Comparison of ENCODE assay signal across 12 cellular contexts in genomic region chr1:111191496-111191895, GRCh38. TPM values are rescaled to one million over a fixed set of nuclear protein-coding genes. Genes with fewer than 3 reads are reported as not detected.
DNase-seq lines count a peak whose midpoint lies in the region; ATAC-seq and TF ChIP-seq lines count a peak whose summit lies in the region.
"Had no signal": no experiment of that assay in that cellular context is flagged by ENCODE, and none has a peak within 500 bp of the region (broad histone marks: within the 10 kb centered on the region; RNA-seq: fewer than 3 reads in every experiment).

No MANE protein-coding gene starts in this region.

- H3K36me3 ChIP-seq in upper lobe of left lung: peaks cover 15 to 49% (median 33%) of the 10 kb centered on the region in 4 donors

- no peaks in the 10 kb centered on the region for H3K9me3 Mint-ChIP-seq in activated naive CD4-positive, alpha-beta T cell treated with anti-CD3 and anti-CD28 coated beads, Interleukin-2, amount 10 ng/mL, durations not matched to agents 7 days and 5 days
- no peaks in the 10 kb centered on the region for H3K9me3 Mint-ChIP-seq in activated T-helper 2 cell treated with anti-CD3 and anti-CD28 coated beads, Interferon-gamma antibody, Interleukin-2, Interleukin-4, amounts not matched to agents 10 μg/mL and 5 μg/mL and 100 μg/mL, durations not matched to agents 14 hours and 24 hours and 36 hours
- H3K9me3 Mint-ChIP-seq: brain had no signal

- H3K9me3 ChIP-seq in upper lobe of left lung: no peaks in the 10 kb centered on the region
- H3K9me3 ChIP-seq: neutrophil had no signal

- peaks cover 41 to 60% (median 53%) of the 10 kb centered on the region in 4 donors for H3K4me1 ChIP-seq in upper lobe of left lung

- TF ChIP-seq POLR2A in upper lobe of left lung (IDR thresholded peaks at IDR 0.05): no peak

- WGBS in upper lobe of left lung, 2 donors: 43 to 75% methylated on average over 2 to 3 of the region's 3 CpGs

- ATAC-seq in upper lobe of left lung (ENCODE audit: low FRiP score in 2 of 2) (no peak), HG02981 (IDR thresholded peaks at IDR 0.05; ENCODE audit: unreplicated experiment) (no peak), GM21529 (IDR thresholded peaks at IDR 0.05; ENCODE audit: unreplicated experiment) (no peak)

- no peak for TF ChIP-seq CTCF in upper lobe of left lung (IDR thresholded peaks at IDR 0.05)

- TF ChIP-seq EP300 in upper lobe of left lung (IDR thresholded peaks at IDR 0.05): no peak

- intact Hi-C loops in activated T-helper 2 cell treated with anti-CD3 and anti-CD28 coated beads, Interferon-gamma antibody, Interleukin-2, Interleukin-4, amounts not matched to agents 10 μg/mL and 5 μg/mL and 100 μg/mL, durations not matched to agents 14 hours and 24 hours and 36 hours (cut with micrococcal nuclease): loop anchor here (5.0 kb wide), 1 partner anchor 36 kb away; the partner anchor contains the start of gene CHI3L2

- no peaks in the 10 kb centered on the region for H3K27me3 Mint-ChIP-seq in activated naive CD4-positive, alpha-beta T cell treated with anti-CD3 and anti-CD28 coated beads, Interleukin-2, amount 10 ng/mL, durations not matched to agents 7 days and 5 days
- no peaks in the 10 kb centered on the region for H3K27me3 Mint-ChIP-seq in activated T-helper 2 cell treated with anti-CD3 and anti-CD28 coated beads, Interferon-gamma antibody, Interleukin-2, Interleukin-4, amounts not matched to agents 10 μg/mL and 5 μg/mL and 100 μg/mL, durations not matched to agents 14 hours and 24 hours and 36 hours (ENCODE audit: low read depth)

- peak overlapping the region; percentile 62 for H3K27ac Mint-ChIP-seq in activated naive CD4-positive, alpha-beta T cell treated with anti-CD3 and anti-CD28 coated beads, Interleukin-2, amount 10 ng/mL, durations not matched to agents 7 days and 5 days
- H3K27ac Mint-ChIP-seq in activated T-helper 2 cell treated with anti-CD3 and anti-CD28 coated beads, Interferon-gamma antibody, Interleukin-2, Interleukin-4, amounts not matched to agents 10 μg/mL and 5 μg/mL and 100 μg/mL, durations not matched to agents 14 hours and 24 hours and 36 hours: peak overlapping the region; percentile 24

- CTCF ChIA-PET in activated naive CD4-positive, alpha-beta T cell treated with anti-CD3 and anti-CD28 coated beads, Interleukin-2, amount 10 ng/mL, durations not matched to agents 7 days and 5 days (lab: Charles Lee): interaction anchor here (0.8 to 1.3 kb wide), 8 partner anchors 9 to 316 kb away, joined by 3 to 8 read pairs (median 4); partner anchors contain the start of gene DENND2D

- no peak overlapping the region for H3K4me3 Mint-ChIP-seq in activated naive CD4-positive, alpha-beta T cell treated with anti-CD3 and anti-CD28 coated beads, Interleukin-2, amount 10 ng/mL, durations not matched to agents 7 days and 5 days
- H3K4me3 Mint-ChIP-seq in activated T-helper 2 cell treated with anti-CD3 and anti-CD28 coated beads, Interferon-gamma antibody, Interleukin-2, Interleukin-4, amounts not matched to agents 10 μg/mL and 5 μg/mL and 100 μg/mL, durations not matched to agents 14 hours and 24 hours and 36 hours (ENCODE audit: low read depth): no peak overlapping the region
- H3K4me3 Mint-ChIP-seq: brain had no signal

- peaks cover 100% of the 10 kb centered on the region for H3K36me3 Mint-ChIP-seq in activated naive CD4-positive, alpha-beta T cell treated with anti-CD3 and anti-CD28 coated beads, Interleukin-2, amount 10 ng/mL, durations not matched to agents 7 days and 5 days
- peaks cover 99% of the 10 kb centered on the region for H3K36me3 Mint-ChIP-seq in activated T-helper 2 cell treated with anti-CD3 and anti-CD28 coated beads, Interferon-gamma antibody, Interleukin-2, Interleukin-4, amounts not matched to agents 10 μg/mL and 5 μg/mL and 100 μg/mL, durations not matched to agents 14 hours and 24 hours and 36 hours (ENCODE audit: low read depth)

- no peaks in the 10 kb centered on the region for H3K27me3 ChIP-seq in upper lobe of left lung
- H3K27me3 ChIP-seq: neutrophil had no signal

- peaks cover 97% of the 10 kb centered on the region for H3K4me1 Mint-ChIP-seq in activated naive CD4-positive, alpha-beta T cell treated with anti-CD3 and anti-CD28 coated beads, Interleukin-2, amount 10 ng/mL, durations not matched to agents 7 days and 5 days
- peaks cover 84% of the 10 kb centered on the region for H3K4me1 Mint-ChIP-seq in activated T-helper 2 cell treated with anti-CD3 and anti-CD28 coated beads, Interferon-gamma antibody, Interleukin-2, Interleukin-4, amounts not matched to agents 10 μg/mL and 5 μg/mL and 100 μg/mL, durations not matched to agents 14 hours and 24 hours and 36 hours (ENCODE audit: low read depth)
- H3K4me1 Mint-ChIP-seq: brain had no signal

- no peak for DNase-seq in activated naive CD4-positive, alpha-beta T cell treated with anti-CD3 and anti-CD28 coated beads, Interleukin-2, amount 10 ng/mL, durations not matched to agents 7 days and 5 days
- DNase-seq in activated naive CD4-positive, alpha-beta T cell treated with Interleukin-2 at 50 U/mL for 16 hours: no peak
- DNase-seq in activated T-helper 2 cell treated with anti-CD3 and anti-CD28 coated beads, Interferon-gamma antibody, Interleukin-2, Interleukin-4, amounts not matched to agents 10 μg/mL and 5 μg/mL and 100 μg/mL, durations not matched to agents 14 hours and 24 hours and 36 hours (ENCODE audit: low spot score): no peak
- DNase-seq in hepatic stellate cell (ENCODE audit: low spot score) (peak; percentile 86), upper lobe of left lung (no peak), CD1c-positive myeloid dendritic cell (ENCODE audit: extremely low spot score) (no peak)
- DNase-seq: KBM-7, NCI-H82 had no signal

- peak overlapping the region; percentile 47 to 84 (median 82) for H3K27ac ChIP-seq in upper lobe of left lung

- no peak overlapping the region for H3K4me3 ChIP-seq in upper lobe of left lung

RNA-seq across cellular contexts. Expression of gene DENND2D, which starts 8.9 kb away (rescaled TPM):
- 139 and 143 TPM in 2 replicates for total RNA-seq in activated T-helper 2 cell treated with anti-CD3 and anti-CD28 coated beads, Interferon-gamma antibody, Interleukin-2, Interleukin-4, amounts not matched to agents 10 μg/mL and 5 μg/mL and 100 μg/mL, durations not matched to agents 14 hours and 24 hours and 36 hours
- total RNA-seq in upper lobe of left lung: 100 to 1,000 TPM in 1 of 6 donors, 10 to 100 TPM in 5; 44.4 to 154 (median 64.8) TPM

RNA-seq across cellular contexts. Expression of gene CHI3L2, which starts 36.0 kb away (rescaled TPM):
- 1.3 and 1.8 TPM in 2 replicates for total RNA-seq in activated T-helper 2 cell treated with anti-CD3 and anti-CD28 coated beads, Interferon-gamma antibody, Interleukin-2, Interleukin-4, amounts not matched to agents 10 μg/mL and 5 μg/mL and 100 μg/mL, durations not matched to agents 14 hours and 24 hours and 36 hours
- total RNA-seq in upper lobe of left lung: 100 to 1,000 TPM in 1 of 6 donors, 10 to 100 TPM in 4, 1 to 10 TPM in 1; 2.1 to 115 (median 21.3) TPM

RNA-seq across cellular contexts. Expression of gene CEPT1, which starts 51.5 kb away (rescaled TPM):
- total RNA-seq in activated T-helper 2 cell treated with anti-CD3 and anti-CD28 coated beads, Interferon-gamma antibody, Interleukin-2, Interleukin-4, amounts not matched to agents 10 μg/mL and 5 μg/mL and 100 μg/mL, durations not matched to agents 14 hours and 24 hours and 36 hours: 29.8 and 34.8 TPM in 2 replicates
- 10 to 100 TPM; 27.2 to 71.7 (median 35.3) TPM for total RNA-seq in upper lobe of left lung

RNA-seq across cellular contexts. Expression of gene DRAM2, which starts 51.6 kb away (rescaled TPM):
- 22.9 and 24.7 TPM in 2 replicates for total RNA-seq in activated T-helper 2 cell treated with anti-CD3 and anti-CD28 coated beads, Interferon-gamma antibody, Interleukin-2, Interleukin-4, amounts not matched to agents 10 μg/mL and 5 μg/mL and 100 μg/mL, durations not matched to agents 14 hours and 24 hours and 36 hours
- 10 to 100 TPM; 16.1 to 56.9 (median 40.3) TPM for total RNA-seq in upper lobe of left lung
